Comparison of ENCODE assay signal across 12 cellular contexts in the genomic region with DNA sequence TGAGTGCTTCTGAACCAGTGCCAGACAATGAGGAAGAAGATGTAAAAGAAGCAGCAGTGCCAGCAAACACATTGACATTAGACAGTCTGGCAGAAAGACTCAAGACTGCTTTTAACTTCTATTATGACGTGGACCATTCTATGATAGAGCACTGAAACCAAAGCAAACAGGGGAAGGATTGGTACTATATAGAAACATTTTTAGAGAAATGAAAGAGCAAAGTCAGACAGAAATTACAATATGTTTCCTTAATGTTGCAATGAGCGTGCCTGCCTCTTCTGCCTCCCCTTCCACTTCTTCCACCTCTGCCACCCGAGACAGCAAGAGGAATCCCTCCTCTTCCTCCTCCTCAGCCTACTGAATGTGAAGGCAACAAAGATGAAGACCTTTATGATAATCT. TPM values are rescaled to one million over a fixed set of nuclear protein-coding genes. Genes with fewer than 3 reads are reported as not detected.
DNase-seq lines count a peak whose midpoint lies in the region; ATAC-seq and TF ChIP-seq lines count a peak whose summit lies in the region.
"Had no signal": no experiment of that assay in that cellular context is flagged by ENCODE, and none has a peak within 500 bp of the region (broad histone marks: within the 10 kb centered on the region; RNA-seq: fewer than 3 reads in every experiment).

No MANE protein-coding gene starts in this region.

- H3K36me3 Mint-ChIP-seq in CD8-positive, alpha-beta T cell = peaks cover 47% of the 10 kb centered on the region
- H3K36me3 Mint-ChIP-seq in activated CD8-positive, alpha-beta T cell treated with anti-CD3 and anti-CD28 coated beads, Interleukin-2, amount 10 ng/mL, durations not matched to agents 7 days and 5 days (ENCODE audit: low read depth) = peaks cover 8% of the 10 kb centered on the region

- WGBS in tibial nerve, 2 donors = 80 to 83% methylated on average over 3 of the region's 3 CpGs

- H3K27me3 Mint-ChIP-seq in CD8-positive, alpha-beta T cell (ENCODE audit: low read depth) = no peaks in the 10 kb centered on the region
- no peaks in the 10 kb centered on the region for H3K27me3 Mint-ChIP-seq in activated CD8-positive, alpha-beta T cell treated with anti-CD3 and anti-CD28 coated beads, Interleukin-2, amount 10 ng/mL, durations not matched to agents 7 days and 5 days (ENCODE audit: low read depth)

- H3K36me3 ChIP-seq in CD8-positive, alpha-beta T cell (ENCODE audit: insufficient read depth, low read length) = no peaks in the 10 kb centered on the region
- peaks cover 0 to 76% (median 0%) of the 10 kb centered on the region in 3 donors for H3K36me3 ChIP-seq in tibial nerve
- peaks cover 16 to 82% (median 54%) of the 10 kb centered on the region in 3 donors for H3K36me3 ChIP-seq in tibial artery

- no peaks in the 10 kb centered on the region for H3K9me3 ChIP-seq in CD8-positive, alpha-beta T cell (ENCODE audit: low read length)
- H3K9me3 ChIP-seq in tibial nerve (no peaks in the 10 kb centered on the region), tibial artery (no peaks in the 10 kb centered on the region)
- H3K9me3 ChIP-seq: BLaER1 had no signal

- TF ChIP-seq CTCF in CD8-positive, alpha-beta T cell (IDR thresholded peaks at IDR 0.05) = no peak
- no peak for TF ChIP-seq CTCF in tibial nerve (IDR thresholded peaks at IDR 0.05)
- TF ChIP-seq CTCF in tibial artery (IDR thresholded peaks at IDR 0.05) = no peak

- H3K27ac Mint-ChIP-seq in CD8-positive, alpha-beta T cell = peak overlapping the region; percentile 16
- H3K27ac Mint-ChIP-seq in activated CD8-positive, alpha-beta T cell treated with anti-CD3 and anti-CD28 coated beads, Interleukin-2, amount 10 ng/mL, durations not matched to agents 7 days and 5 days = no peak overlapping the region
- H3K27ac Mint-ChIP-seq: natural killer cell had no signal

- no peak for ATAC-seq in CD8-positive, alpha-beta T cell
- ATAC-seq in GM19395 (IDR thresholded peaks at IDR 0.05; ENCODE audit: unreplicated experiment) = peak; percentile 94
- peak; percentile 70 for ATAC-seq in HG03025 (IDR thresholded peaks at IDR 0.05; ENCODE audit: low FRiP score, unreplicated experiment)
- ATAC-seq in activated CD8-positive, alpha-beta T cell treated with anti-CD3 and anti-CD28 coated beads, Interleukin-2, amount 10 ng/mL, durations not matched to agents 7 days and 5 days = no peak

- intact Hi-C loops in CD8-positive, alpha-beta T cell (cut with DNase I, micrococcal nuclease) = loop anchor here (2.0 kb wide), 1 partner anchor 255 kb away; no protein-coding TSS in a partner anchor
- intact Hi-C loops in tibial artery (cut with DNase I; ENCODE audit: low total_unique reads) = no loop called here

- DNase-seq in CD8-positive, alpha-beta T cell = no peak
- DNase-seq in SIG-M5 treated with dmso at 0.1 percent for 504 hours (lab: John Stamatoyannopoulos, UW; ENCODE audit: unreplicated experiment) (peak; percentile 95), DMS 273 (lab: John Stamatoyannopoulos, UW; ENCODE audit: unreplicated experiment) (no peak), tibial nerve (ENCODE audit: low spot score in 2 of 2) (no peak), tibial artery (no peak)
- DNase-seq in activated CD8-positive, alpha-beta T cell treated with anti-CD3 and anti-CD28 coated beads, Interleukin-2, amount 10 ng/mL, durations not matched to agents 7 days and 5 days = no peak
- DNase-seq: amniotic stem cell, H7, natural killer cell had no signal

- H3K4me3 ChIP-seq in CD8-positive, alpha-beta T cell (ENCODE audit: low read depth, low read length) = no peak overlapping the region
- H3K4me3 ChIP-seq in tibial nerve (no peak overlapping the region), tibial artery (no peak overlapping the region)
- H3K4me3 ChIP-seq: BLaER1 had no signal

- H3K9me3 Mint-ChIP-seq in CD8-positive, alpha-beta T cell = no peaks in the 10 kb centered on the region
- no peaks in the 10 kb centered on the region for H3K9me3 Mint-ChIP-seq in activated CD8-positive, alpha-beta T cell treated with anti-CD3 and anti-CD28 coated beads, Interleukin-2, amount 10 ng/mL, durations not matched to agents 7 days and 5 days (ENCODE audit: insufficient read depth)
- H3K9me3 Mint-ChIP-seq: natural killer cell had no signal

- POLR2A ChIA-PET in CD8-positive, alpha-beta T cell (lab: Charles Lee) = no interaction called here
- POLR2A ChIA-PET in activated CD8-positive, alpha-beta T cell treated with anti-CD3 and anti-CD28 coated beads, Interleukin-2, amount 10 ng/mL, durations not matched to agents 7 days and 5 days (lab: Charles Lee) = no interaction called here

- no peak for TF ChIP-seq POLR2A in tibial nerve (IDR thresholded peaks at IDR 0.05)

- no peak overlapping the region for H3K4me3 Mint-ChIP-seq in CD8-positive, alpha-beta T cell
- H3K4me3 Mint-ChIP-seq in activated CD8-positive, alpha-beta T cell treated with anti-CD3 and anti-CD28 coated beads, Interleukin-2, amount 10 ng/mL, durations not matched to agents 7 days and 5 days = no peak overlapping the region
- H3K4me3 Mint-ChIP-seq: natural killer cell had no signal

- CTCF ChIA-PET in CD8-positive, alpha-beta T cell (lab: Charles Lee) = interaction anchor here (1.5 to 2.3 kb wide), 2 partner anchors 10 to 254 kb away, joined by 4 to 13 read pairs; no protein-coding TSS in a partner anchor
- CTCF ChIA-PET in activated CD8-positive, alpha-beta T cell treated with anti-CD3 and anti-CD28 coated beads, Interleukin-2, amount 10 ng/mL, durations not matched to agents 7 days and 5 days (lab: Charles Lee) = interaction anchor here (1.5 to 2.9 kb wide), 2 partner anchors 10 to 260 kb away, joined by 3 to 14 read pairs; no protein-coding TSS in a partner anchor

- no peak overlapping the region for H3K27ac ChIP-seq in CD8-positive, alpha-beta T cell (ENCODE audit: low read depth, low read length)
- H3K27ac ChIP-seq in tibial nerve (no peak overlapping the region), tibial artery (no peak overlapping the region)
- H3K27ac ChIP-seq: BLaER1 had no signal

- no peaks in the 10 kb centered on the region for H3K4me1 Mint-ChIP-seq in CD8-positive, alpha-beta T cell (ENCODE audit: low read depth)
- H3K4me1 Mint-ChIP-seq in activated CD8-positive, alpha-beta T cell treated with anti-CD3 and anti-CD28 coated beads, Interleukin-2, amount 10 ng/mL, durations not matched to agents 7 days and 5 days (ENCODE audit: low read depth) = no peaks in the 10 kb centered on the region
- H3K4me1 Mint-ChIP-seq: natural killer cell had no signal

- no peaks in the 10 kb centered on the region for H3K4me1 ChIP-seq in CD8-positive, alpha-beta T cell (ENCODE audit: insufficient read depth, low read length)
- no peaks in the 10 kb centered on the region for H3K4me1 ChIP-seq in tibial nerve
- no peaks in the 10 kb centered on the region for H3K4me1 ChIP-seq in tibial artery
- H3K4me1 ChIP-seq: BLaER1 had no signal

- peak in 1 of 2 donors; percentile 67 for TF ChIP-seq EP300 in tibial nerve (IDR thresholded peaks at IDR 0.05)

- no peaks in the 10 kb centered on the region for H3K27me3 ChIP-seq in CD8-positive, alpha-beta T cell (ENCODE audit: insufficient read depth, low read length)
- no peaks in the 10 kb centered on the region for H3K27me3 ChIP-seq in tibial nerve
- H3K27me3 ChIP-seq in tibial artery = no peaks in the 10 kb centered on the region
- H3K27me3 ChIP-seq: BLaER1 had no signal

RNA-seq across cellular contexts. Expression of a gene that starts 39.7 kb away (rescaled TPM):
- 10 to 100 TPM; 19.7 to 20.1 TPM for total RNA-seq in CD8-positive, alpha-beta T cell
- total RNA-seq in activated CD8-positive, alpha-beta T cell treated with anti-CD3 and anti-CD28 coated beads, Interleukin-2, amount 10 ng/mL, durations not matched to agents 7 days and 5 days = 10 to 100 TPM; 13.4 to 15.3 TPM
- 10 to 100 TPM; 11.1 to 22.0 (median 13.4) TPM for total RNA-seq in tibial nerve

RNA-seq across cellular contexts. Expression of a gene that starts 39.8 kb away (rescaled TPM):
- total RNA-seq in CD8-positive, alpha-beta T cell = 1 to 10 TPM; 5.7 to 6.8 TPM
- 1 to 10 TPM; 3.3 to 3.6 TPM for total RNA-seq in activated CD8-positive, alpha-beta T cell treated with anti-CD3 and anti-CD28 coated beads, Interleukin-2, amount 10 ng/mL, durations not matched to agents 7 days and 5 days
- 10 to 100 TPM in 2 of 4 donors, 1 to 10 TPM in 2; 6.1 to 17.2 (median 10.3) TPM for total RNA-seq in tibial nerve

RNA-seq across cellular contexts. Expression of a gene that starts 53.7 kb away (rescaled TPM):
- total RNA-seq in CD8-positive, alpha-beta T cell = not detected
- total RNA-seq in activated CD8-positive, alpha-beta T cell treated with anti-CD3 and anti-CD28 coated beads, Interleukin-2, amount 10 ng/mL, durations not matched to agents 7 days and 5 days = under 1 TPM in 1 of 2 experiments, not detected in 1; 0.08 TPM
- 1 to 10 TPM; 2.5 to 9.3 (median 4.1) TPM for total RNA-seq in tibial nerve
- total RNA-seq: H7 had no signal

RNA-seq across cellular contexts. Expression of a gene that starts 58.0 kb away (rescaled TPM):
- total RNA-seq in CD8-positive, alpha-beta T cell = 1 to 10 TPM; 2.3 TPM
- total RNA-seq in activated CD8-positive, alpha-beta T cell treated with anti-CD3 and anti-CD28 coated beads, Interleukin-2, amount 10 ng/mL, durations not matched to agents 7 days and 5 days = 10 to 100 TPM; 20.6 to 21.0 TPM
- total RNA-seq in tibial nerve = 1 to 10 TPM; 1.4 to 9.8 (median 4.4) TPM

Comparison
In these comparisons a context has a peak if more than half of its experiments do, and no peak if none do; other contexts are left out.
1. ATAC-seq: peak in GM19395 (single experiment) and HG03025 (single experiment); none in CD8-positive, alpha-beta T cell (single experiment) and activated CD8-positive, alpha-beta T cell treated with anti-CD3 and anti-CD28 coated beads, Interleukin-2, amount 10 ng/mL, durations not matched to agents 7 days and 5 days (single experiment).